ENCODE assay signal across 28 cellular contexts in the genomic region with DNA sequence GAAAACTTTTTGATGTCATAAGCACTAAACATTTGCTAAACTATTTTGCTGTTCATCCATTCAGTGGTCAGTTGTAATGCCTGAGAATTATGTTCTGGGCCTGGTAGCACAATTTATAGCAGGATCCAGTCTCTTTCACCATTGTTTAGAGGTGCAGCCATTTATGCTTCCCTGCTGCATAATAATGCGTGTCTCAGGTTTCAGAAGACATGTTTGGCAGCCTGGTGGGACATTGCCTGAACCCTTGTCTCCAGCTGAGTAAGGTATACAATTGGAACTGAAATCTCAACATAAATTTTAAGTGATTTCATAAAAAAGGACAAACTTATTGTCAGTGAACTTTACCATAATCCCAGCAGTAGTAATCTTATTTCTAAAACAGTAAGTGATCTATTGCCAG.
DNase-seq lines count a peak whose midpoint lies in the region; ATAC-seq and TF ChIP-seq lines count a peak whose summit lies in the region.
"Had no signal": no experiment of that assay in that cellular context is flagged by ENCODE, and none has a peak within 500 bp of the region (broad histone marks: within the 10 kb centered on the region; RNA-seq: fewer than 3 reads in every experiment).

No MANE protein-coding gene starts in this region.

- H3K9ac ChIP-seq in endodermal cell (ENCODE audit: extremely low read depth, low read length, poor library complexity, severe bottlenecking), result no peak overlapping the region

- H3K4me3 ChIP-seq in endodermal cell (ENCODE audit: low read length), result no peak overlapping the region
- H3K4me3 ChIP-seq: A549, K562 had no signal

- H3K36me3 Mint-ChIP-seq in endodermal cell (ENCODE audit: low read depth), result peaks cover 11% of the 10 kb centered on the region

- no peaks in the 10 kb centered on the region for H3K27me3 Mint-ChIP-seq in endodermal cell (ENCODE audit: insufficient read depth)
- H3K27me3 Mint-ChIP-seq: CD4-positive, alpha-beta memory T cell had no signal

- peaks cover 19% of the 10 kb centered on the region for H3K36me3 ChIP-seq in endodermal cell (ENCODE audit: control insufficient read depth, insufficient read depth, low read length)

- H3K9me3 Mint-ChIP-seq in endodermal cell, result no peaks in the 10 kb centered on the region
- H3K9me3 Mint-ChIP-seq: CD4-positive, alpha-beta memory T cell; T-helper 2 cell treated with Interferon-gamma antibody and Interleukin-4, amounts not matched to agents 5 μg/mL and 100 μg/mL, for 36 hours had no signal

- DNase-seq in NCI-H748 (lab: John Stamatoyannopoulos, UW; ENCODE audit: unreplicated experiment) (peak; percentile 57), NCI-H748 treated with DMSO at 0.1 percent for 48 hours (lab: John Stamatoyannopoulos, UW) (no peak), HEK293T (ENCODE audit: extremely low spot score) (peak; percentile 21), endodermal cell (no peak)
- DNase-seq in activated CD4-positive, alpha-beta T cell treated with anti-CD3 and anti-CD28 coated beads for 1 hour, result no peak
- DNase-seq: C1 segment of cervical spinal cord; CD4-positive, alpha-beta memory T cell; COR-L47; DMS53; GOT3; HCEC 1CT; MV-4-11; NCI-H1105 treated with DMSO at 0.1 percent for 48 hours; NCI-H1694; NCI-H2029 treated with DMSO at 0.1 percent for 48 hours; NCI-H2227 treated with DMSO at 0.1 percent for 48 hours; NCI-H510A treated with DMSO at 0.1 percent for 48 hours; NCI-H82; SHP77; T-helper 1 cell had no signal

- H3K9me3 ChIP-seq in endodermal cell (ENCODE audit: control insufficient read depth, low read length), result no peaks in the 10 kb centered on the region
- H3K9me3 ChIP-seq: A549 had no signal

- H3K4me3 Mint-ChIP-seq in endodermal cell, result no peak overlapping the region
- H3K4me3 Mint-ChIP-seq: CD4-positive, alpha-beta memory T cell; T-helper 2 cell treated with Interferon-gamma antibody and Interleukin-4, amounts not matched to agents 5 μg/mL and 100 μg/mL, for 36 hours had no signal

- H3K27me3 ChIP-seq in endodermal cell (ENCODE audit: control insufficient read depth, insufficient read depth, low read length, poor library complexity, severe bottlenecking), result no peaks in the 10 kb centered on the region

- 80 to 93% methylated on average over 1 of the region's 1 CpG for WGBS in endodermal cell (ENCODE audit: insufficient coverage in 1 of 2, insufficient read length in 1 of 2), 2 experiments

- no peak for ATAC-seq in HG03460 (IDR thresholded peaks at IDR 0.05; ENCODE audit: unreplicated experiment)
- no peak for ATAC-seq in GM21786 (IDR thresholded peaks at IDR 0.05; ENCODE audit: unreplicated experiment)
- ATAC-seq: A549, HepG2, K562, Panc1 had no signal

- POLR2A ChIA-PET in HEK293T (lab: Yijun Ruan, JAX), result no interaction called here

- peak overlapping the region; percentile 62 for H3K27ac ChIP-seq in endodermal cell (ENCODE audit: low read depth, low read length)
- H3K27ac ChIP-seq: A549, RWPE1 had no signal

- H3K4me1 ChIP-seq in endodermal cell (ENCODE audit: control insufficient read depth, insufficient read depth, low read length), result no peaks in the 10 kb centered on the region

- H3K4me1 Mint-ChIP-seq in endodermal cell, result peaks cover 2% of the 10 kb centered on the region
- H3K4me1 Mint-ChIP-seq: CD4-positive, alpha-beta memory T cell had no signal

- no peak overlapping the region for H3K27ac Mint-ChIP-seq in endodermal cell
- H3K27ac Mint-ChIP-seq: CD4-positive, alpha-beta memory T cell; T-helper 2 cell treated with Interferon-gamma antibody and Interleukin-4, amounts not matched to agents 5 μg/mL and 100 μg/mL, for 36 hours had no signal

- CTCF ChIA-PET in HEK293T (lab: Yijun Ruan, JAX), result no interaction called here

- TF ChIP-seq CTCF in endodermal cell (conservative IDR thresholded peaks at IDR 0.05), result no peak

TF ChIP-seq in HEK293T, 16 proteins besides CTCF, POLR2A, EP300 and RAD21:
- no peak for TF ChIP-seq ARNT (IDR thresholded peaks at IDR 0.05)
- TF ChIP-seq, protein P1, sequence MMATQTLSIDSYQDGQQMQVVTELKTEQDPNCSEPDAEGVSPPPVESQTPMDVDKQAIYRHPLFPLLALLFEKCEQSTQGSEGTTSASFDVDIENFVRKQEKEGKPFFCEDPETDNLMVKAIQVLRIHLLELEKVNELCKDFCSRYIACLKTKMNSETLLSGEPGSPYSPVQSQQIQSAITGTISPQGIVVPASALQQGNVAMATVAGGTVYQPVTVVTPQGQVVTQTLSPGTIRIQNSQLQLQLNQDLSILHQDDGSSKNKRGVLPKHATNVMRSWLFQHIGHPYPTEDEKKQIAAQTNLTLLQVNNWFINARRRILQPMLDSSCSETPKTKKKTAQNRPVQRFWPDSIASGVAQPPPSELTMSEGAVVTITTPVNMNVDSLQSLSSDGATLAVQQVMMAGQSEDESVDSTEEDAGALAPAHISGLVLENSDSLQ (IDR thresholded peaks at IDR 0.05), result peak; percentile 71
TF ChIP-seq in HEK293T: peak in this region for 1.

Comparison
In these comparisons a context has a peak if more than half of its experiments do, and no peak if none do; other contexts are left out.
1. DNase-seq: peak in NCI-H748 (single experiment) and HEK293T (single experiment); none in NCI-H748 treated with DMSO at 0.1 percent for 48 hours (single experiment), endodermal cell (single experiment) and activated CD4-positive, alpha-beta T cell treated with anti-CD3 and anti-CD28 coated beads for 1 hour (single experiment).